16 cellular contexts compared by ENCODE assay signal in the genomic region with DNA sequence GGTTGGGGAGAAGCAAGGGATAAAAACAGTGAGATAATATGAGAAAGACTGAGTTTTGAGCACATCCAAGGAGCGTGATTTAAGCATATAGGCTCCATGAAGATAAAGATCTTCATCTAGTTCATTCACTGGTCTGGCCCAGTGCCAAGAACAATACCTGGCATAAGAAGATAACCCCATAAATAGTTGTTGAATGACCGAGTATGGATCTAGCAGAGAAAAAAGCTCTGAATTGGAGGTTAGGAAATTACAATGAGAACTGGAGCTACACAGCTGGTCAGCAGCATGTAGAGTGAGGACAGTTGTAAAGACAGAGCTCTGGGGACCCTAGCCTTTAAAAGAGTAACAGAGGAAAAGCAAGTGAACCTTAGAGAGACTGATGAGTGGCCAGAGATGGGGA. TPM values are rescaled to one million over a fixed set of nuclear protein-coding genes. Genes with fewer than 3 reads are reported as not detected.
DNase-seq lines count a peak whose midpoint lies in the region; ATAC-seq and TF ChIP-seq lines count a peak whose summit lies in the region.
"Had no signal": no experiment of that assay in that cellular context is flagged by ENCODE, and none has a peak within 500 bp of the region (broad histone marks: within the 10 kb centered on the region; RNA-seq: fewer than 3 reads in every experiment).

No MANE protein-coding gene starts in this region.

- ATAC-seq in HG03521 (IDR thresholded peaks at IDR 0.05; ENCODE audit: unreplicated experiment): no peak
- no peak for ATAC-seq in upper lobe of left lung (ENCODE audit: low FRiP score in 2 of 2)

- in situ Hi-C loops in transverse colon (cut with MboI; ENCODE audit: low pct_ligation_motif_present in 1 of 4, low pct_unique_long_range_greater_than_20kb in 1 of 4, low sequenced_read_pairs in 3 of 4): no loop called here

- DNase-seq in NCI-H2196 (lab: John Stamatoyannopoulos, UW; ENCODE audit: unreplicated experiment) (peak; percentile 19), NCI-H2196 treated with DMSO at 0.1 percent for 48 hours (lab: John Stamatoyannopoulos, UW; ENCODE audit: unreplicated experiment) (no peak), NCI-H69 (lab: John Stamatoyannopoulos, UW) (peak; percentile 73), colonic mucosa (peak; percentile 53), transverse colon (peak; percentile 57), upper lobe of left lung (no peak), retina (no peak)
- DNase-seq: activated CD4-positive, CD25-positive, alpha-beta regulatory T cell; activated T-cell treated with anti-CD3 and anti-CD28 coated beads for 4 hours; amniotic stem cell; hippocampal formation; NCI-H2081; stimulated activated CD4-positive, alpha-beta T cell treated with anti-CD3 and anti-CD28 coated beads, Interleukin-12 subunit alpha, Interleukin-12 subunit beta, amount 100 ng/mL, for 4 hours; tibial artery had no signal

- H3K9me3 ChIP-seq in colonic mucosa (no peaks in the 10 kb centered on the region), transverse colon (no peaks in the 10 kb centered on the region), upper lobe of left lung (no peaks in the 10 kb centered on the region)
- H3K9me3 ChIP-seq: tibial artery had no signal

- no peaks in the 10 kb centered on the region for H3K36me3 ChIP-seq in colonic mucosa
- no peaks in the 10 kb centered on the region for H3K36me3 ChIP-seq in transverse colon
- no peaks in the 10 kb centered on the region for H3K36me3 ChIP-seq in upper lobe of left lung
- H3K36me3 ChIP-seq: tibial artery had no signal

- no peaks in the 10 kb centered on the region for H3K4me1 ChIP-seq in colonic mucosa
- H3K4me1 ChIP-seq in transverse colon: peaks cover 0 to 8% (median 3%) of the 10 kb centered on the region in 4 donors
- no peaks in the 10 kb centered on the region for H3K4me1 ChIP-seq in upper lobe of left lung
- H3K4me1 ChIP-seq: tibial artery had no signal

- H3K4me3 ChIP-seq in colonic mucosa (no peak overlapping the region), transverse colon (no peak overlapping the region), upper lobe of left lung (no peak overlapping the region)
- H3K4me3 ChIP-seq: lung, tibial artery had no signal

- H3K9ac ChIP-seq in colonic mucosa (ENCODE audit: low read depth in 2 of 2, low read length in 2 of 2): no peak overlapping the region

- TF ChIP-seq EP300 in transverse colon (IDR thresholded peaks at IDR 0.05; ENCODE audit: low read depth): no peak
- TF ChIP-seq EP300 in upper lobe of left lung (IDR thresholded peaks at IDR 0.05): no peak

- H3K27ac ChIP-seq in colonic mucosa (no peak overlapping the region), transverse colon (no peak overlapping the region), upper lobe of left lung (no peak overlapping the region)
- H3K27ac ChIP-seq: tibial artery had no signal

- 45% methylated on average over 2 of the region's 2 CpGs for WGBS in transverse colon (ENCODE audit: low coverage in 1 of 2), 2 donors
- 50 to 62% methylated on average over 2 of the region's 2 CpGs for WGBS in upper lobe of left lung, 2 donors

- intact Hi-C loops in colonic mucosa (cut with DNase I): no loop called here
- intact Hi-C loops in transverse colon (cut with DNase I; ENCODE audit: low total_unique reads): no loop called here

- TF ChIP-seq POLR2A in transverse colon (IDR thresholded peaks at IDR 0.05): no peak
- TF ChIP-seq POLR2A in upper lobe of left lung (IDR thresholded peaks at IDR 0.05): no peak

- TF ChIP-seq CTCF in colonic mucosa (IDR thresholded peaks at IDR 0.05): no peak
- no peak for TF ChIP-seq CTCF in transverse colon (IDR thresholded peaks at IDR 0.05)
- no peak for TF ChIP-seq CTCF in upper lobe of left lung (IDR thresholded peaks at IDR 0.05)

- H3K27me3 ChIP-seq in colonic mucosa: no peaks in the 10 kb centered on the region
- no peaks in the 10 kb centered on the region for H3K27me3 ChIP-seq in transverse colon
- no peaks in the 10 kb centered on the region for H3K27me3 ChIP-seq in upper lobe of left lung
- H3K27me3 ChIP-seq: tibial artery had no signal

RNA-seq across cellular contexts. Expression of a gene that starts 33.0 kb away (rescaled TPM):
- total RNA-seq in colonic mucosa (100 to 1,000 TPM; 104 to 123 TPM), transverse colon (100 to 1,000 TPM; 104 to 222 (median 128) TPM), upper lobe of left lung (10 to 100 TPM; 14.9 to 49.2 (median 30.1) TPM)

Comparison
In these comparisons a context has a peak if more than half of its experiments do, and no peak if none do; other contexts are left out.
1. DNase-seq: peak in NCI-H2196 (single experiment), NCI-H69 (single experiment), colonic mucosa (single experiment) and transverse colon (single experiment); none in NCI-H2196 treated with DMSO at 0.1 percent for 48 hours (single experiment), upper lobe of left lung (0 of 2) and retina (single experiment).